Comparison of ENCODE assay signal across 21 cellular contexts in the genomic region with DNA sequence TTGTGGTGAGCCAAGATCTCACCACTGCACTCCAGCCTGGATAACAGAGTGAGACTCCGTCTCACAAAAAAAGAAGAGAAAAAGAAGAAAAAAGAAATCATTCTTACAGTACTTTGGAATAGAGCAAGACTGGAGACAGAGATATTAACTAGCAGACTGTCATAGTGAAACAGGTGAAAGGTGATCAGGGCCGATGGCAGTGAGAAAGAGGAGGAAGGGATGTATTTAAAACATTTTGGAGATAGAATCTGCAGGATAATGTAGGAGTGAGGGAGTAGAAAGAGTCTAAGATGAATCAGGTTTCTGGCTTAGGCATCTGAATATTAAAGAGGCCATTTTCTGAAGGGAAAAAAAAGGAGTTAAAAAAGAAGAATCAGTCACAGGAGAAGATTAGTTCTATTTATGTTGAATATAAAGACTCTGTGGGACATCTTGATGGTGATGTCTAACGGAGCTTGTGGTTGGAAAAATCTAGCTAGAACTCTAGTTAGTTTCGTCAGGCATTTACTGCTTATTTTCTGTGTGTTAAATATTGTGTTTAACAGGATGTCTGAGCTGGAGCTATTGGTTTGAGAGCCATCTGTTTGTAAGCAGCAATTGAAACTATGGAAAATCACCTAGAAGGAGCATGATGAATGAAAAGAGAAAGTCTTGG. TPM values are rescaled to one million over a fixed set of nuclear protein-coding genes. Genes with fewer than 3 reads are reported as not detected.
DNase-seq lines count a peak whose midpoint lies in the region; ATAC-seq and TF ChIP-seq lines count a peak whose summit lies in the region.
"Had no signal": no experiment of that assay in that cellular context is flagged by ENCODE, and none has a peak within 500 bp of the region (broad histone marks: within the 10 kb centered on the region; RNA-seq: fewer than 3 reads in every experiment).

No MANE protein-coding gene starts in this region.

- DNase-seq in activated CD4-positive, alpha-beta T cell treated with anti-CD3 and anti-CD28 coated beads, Interleukin-2, amount 10 ng/mL, durations not matched to agents 24 days and 14 days: no peak
- no peak for DNase-seq in activated CD4-positive, alpha-beta T cell treated with anti-CD3 and anti-CD28 coated beads, Interleukin-2, amount 50 U/mL, for 4 hours
- peak; percentile 6 for DNase-seq in stimulated activated CD4-positive, alpha-beta T cell treated with anti-CD3 and anti-CD28 coated beads, Interleukin-15, amount 100 ng/mL, for 24 hours
- DNase-seq in stimulated activated CD4-positive, alpha-beta T cell treated with anti-CD3 and anti-CD28 coated beads, Interleukin-4, amount 100 ng/mL, for 1 hour: no peak
- no peak for DNase-seq in neural crest cell (ENCODE audit: low read depth, low spot score)
- DNase-seq in GM19240 (ENCODE audit: insufficient read length, low spot score): no peak
- DNase-seq in activated CD4-positive, CD25-positive, alpha-beta regulatory T cell (lab: John Stamatoyannopoulos, UW): no peak
- DNase-seq: 8988T; CD8-positive, alpha-beta memory T cell; GDM1; HFFc6; KG1; NCI-H1436; NCI-H2029; NCI-H2171; NCI-H446; NCI-H748 treated with DMSO at 0.1 percent for 48 hours; OCI-M1; SHP77 treated with DMSO at 0.1 percent for 48 hours had no signal

- peaks cover 7% of the 10 kb centered on the region for H3K4me1 Mint-ChIP-seq in activated CD4-positive, alpha-beta T cell treated with anti-CD3 and anti-CD28 coated beads, Interleukin-2, amount 10 ng/mL, durations not matched to agents 24 days and 14 days
- peaks cover 45% of the 10 kb centered on the region for H3K4me1 Mint-ChIP-seq in neural crest cell

- H3K27me3 Mint-ChIP-seq in activated CD4-positive, alpha-beta T cell treated with anti-CD3 and anti-CD28 coated beads, Interleukin-2, amount 10 ng/mL, durations not matched to agents 24 days and 14 days: peaks cover 9% of the 10 kb centered on the region
- H3K27me3 Mint-ChIP-seq in neural crest cell (ENCODE audit: low read depth): no peaks in the 10 kb centered on the region

- peak overlapping the region; percentile 6 for H3K4me3 Mint-ChIP-seq in activated CD4-positive, alpha-beta T cell treated with anti-CD3 and anti-CD28 coated beads, Interleukin-2, amount 10 ng/mL, durations not matched to agents 24 days and 14 days
- no peak overlapping the region for H3K4me3 Mint-ChIP-seq in neural crest cell
- H3K4me3 Mint-ChIP-seq: CD8-positive, alpha-beta memory T cell; HFFc6 had no signal

- H3K36me3 Mint-ChIP-seq in activated CD4-positive, alpha-beta T cell treated with anti-CD3 and anti-CD28 coated beads, Interleukin-2, amount 10 ng/mL, durations not matched to agents 24 days and 14 days (ENCODE audit: low read depth): peaks cover 3% of the 10 kb centered on the region
- peaks cover 8% of the 10 kb centered on the region for H3K36me3 Mint-ChIP-seq in neural crest cell (ENCODE audit: low read depth)

- no peak for TF ChIP-seq CTCF in neural crest cell (conservative IDR thresholded peaks at IDR 0.05)

- no peak for ATAC-seq in GM18511 (IDR thresholded peaks at IDR 0.05; ENCODE audit: unreplicated experiment)
- ATAC-seq: GM12878 had no signal

- H3K27ac Mint-ChIP-seq in activated CD4-positive, alpha-beta T cell treated with anti-CD3 and anti-CD28 coated beads, Interleukin-2, amount 10 ng/mL, durations not matched to agents 24 days and 14 days: peak overlapping the region; percentile 77
- H3K27ac Mint-ChIP-seq in neural crest cell (ENCODE audit: unreplicated experiment): peak overlapping the region; percentile 60
- H3K27ac Mint-ChIP-seq: CD8-positive, alpha-beta memory T cell; HFFc6 had no signal

- no peaks in the 10 kb centered on the region for H3K9me3 Mint-ChIP-seq in activated CD4-positive, alpha-beta T cell treated with anti-CD3 and anti-CD28 coated beads, Interleukin-2, amount 10 ng/mL, durations not matched to agents 24 days and 14 days
- peaks cover 2% of the 10 kb centered on the region for H3K9me3 Mint-ChIP-seq in neural crest cell
- H3K9me3 Mint-ChIP-seq: CD8-positive, alpha-beta memory T cell; HFFc6 had no signal

- intact Hi-C loops in activated CD4-positive, alpha-beta T cell treated with anti-CD3 and anti-CD28 coated beads, Interleukin-2, amount 10 ng/mL, durations not matched to agents 24 days and 14 days (cut with micrococcal nuclease): no loop called here

RNA-seq across cellular contexts. Expression of a gene that starts 28.4 kb away (rescaled TPM):
- total RNA-seq in activated CD4-positive, alpha-beta T cell treated with anti-CD3 and anti-CD28 coated beads, Interleukin-2, amount 10 ng/mL, durations not matched to agents 24 days and 14 days: 30.8 and 33.3 TPM in 2 replicates
- total RNA-seq in neural crest cell: 58.4 and 58.8 TPM in 2 replicates
